23 cellular contexts compared by ENCODE assay signal in the genomic region with DNA sequence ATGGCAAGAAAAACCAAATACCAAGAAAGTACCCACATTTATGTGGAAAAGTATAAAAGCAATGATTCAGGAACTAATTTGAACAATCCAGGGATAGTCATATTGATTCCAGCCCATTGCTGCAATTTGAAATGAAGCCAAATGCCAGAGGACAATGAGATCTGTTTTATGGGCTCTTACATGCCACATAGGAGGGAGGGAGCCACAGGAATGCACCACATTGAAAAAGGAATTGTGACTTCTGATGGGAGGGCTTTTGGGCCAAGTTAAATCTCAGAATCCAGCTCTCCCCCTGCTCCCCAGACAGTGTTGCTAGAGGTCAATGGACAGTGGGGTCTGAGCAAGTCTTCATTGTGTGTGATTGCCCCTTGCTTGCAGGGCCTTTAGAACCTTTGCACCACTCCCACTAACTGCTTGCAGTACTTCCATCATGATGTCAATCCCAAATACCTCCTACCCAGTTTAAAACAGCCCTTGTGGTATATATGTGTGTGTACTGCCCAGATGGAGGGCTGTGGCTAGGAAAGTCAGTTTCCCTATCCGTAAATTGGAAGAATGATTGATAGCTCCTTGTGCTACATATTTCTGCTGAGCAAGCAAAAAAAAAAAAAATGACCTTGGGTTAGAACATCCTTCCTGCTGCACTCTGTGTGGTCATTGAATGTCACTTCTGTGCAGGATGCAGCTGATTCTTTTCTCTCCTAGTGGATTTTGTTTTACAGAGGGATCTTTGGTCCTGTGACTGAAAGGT.
DNase-seq lines count a peak whose midpoint lies in the region; ATAC-seq, FAIRE-seq and TF ChIP-seq lines count a peak whose summit lies in the region.
"Had no signal": no experiment of that assay in that cellular context is flagged by ENCODE, and none has a peak within 500 bp of the region (broad histone marks: within the 10 kb centered on the region; RNA-seq: fewer than 3 reads in every experiment).

No MANE protein-coding gene starts in this region.

- no peak overlapping the region for H2AFZ ChIP-seq in HepG2 (ENCODE audit: low read length)
- H2AFZ ChIP-seq: GM23338 had no signal

- H3K27me3 ChIP-seq in HepG2 (ENCODE audit: control insufficient read depth in 1 of 2, insufficient read depth in 2 of 2, low read length in 2 of 2): no peaks in the 10 kb centered on the region
- H3K27me3 ChIP-seq in right lobe of liver: no peaks in the 10 kb centered on the region
- H3K27me3 ChIP-seq in foreskin keratinocyte: no peaks in the 10 kb centered on the region
- H3K27me3 ChIP-seq in testis: no peaks in the 10 kb centered on the region
- no peaks in the 10 kb centered on the region for H3K27me3 ChIP-seq in right cardiac atrium (ENCODE audit: control insufficient read depth, insufficient read depth)
- H3K27me3 ChIP-seq: BLaER1 treated with 17β-estradiol and CSF1 and Interleukin-3, amounts not matched to agents 10 nM and 100 nM had no signal

- H3K36me3 Mint-ChIP-seq in chondrocyte (ENCODE audit: low read depth): no peaks in the 10 kb centered on the region

- H3K27ac ChIP-seq in HepG2 (ENCODE audit: extremely low read length, insufficient read depth, low read length) (no peak overlapping the region), right lobe of liver (no peak overlapping the region), foreskin keratinocyte (no peak overlapping the region), testis (no peak overlapping the region), right cardiac atrium (ENCODE audit: low read length) (no peak overlapping the region)
- H3K27ac ChIP-seq: BLaER1 treated with 17β-estradiol and CSF1 and Interleukin-3, amounts not matched to agents 10 nM and 100 nM; RWPE1 had no signal

- no TSS peak for BruUV-seq in HepG2 (replicated peaks; lab: Mats Ljungman, UMichigan)

- intact Hi-C loops in HepG2 (cut with micrococcal nuclease; ENCODE audit: unreplicated experiment): no loop called here
- intact Hi-C loops in right lobe of liver (cut with DNase I): no loop called here
- intact Hi-C loops in testis (cut with DNase I; ENCODE audit: low total_unique reads): no loop called here
- intact Hi-C loops in right cardiac atrium (cut with DNase I): no loop called here

- H3K9ac ChIP-seq in HepG2 (ENCODE audit: insufficient read depth, low read depth, low read length): no peak overlapping the region
- H3K9ac ChIP-seq: BLaER1 treated with 17β-estradiol and CSF1 and Interleukin-3, amounts not matched to agents 10 nM and 100 nM had no signal

- no peak for TF ChIP-seq POLR2A in HepG2 (IDR thresholded peaks at IDR 0.05; ENCODE audit: insufficient read depth in 1 of 2, low read depth in 2 of 2, low read length in 2 of 2)
- TF ChIP-seq POLR2A in right lobe of liver (IDR thresholded peaks at IDR 0.05): no peak
- TF ChIP-seq POLR2A in testis (IDR thresholded peaks at IDR 0.05): no peak

- no peaks in the 10 kb centered on the region for H3K79me2 ChIP-seq in HepG2 (ENCODE audit: insufficient read depth, low read length)

- H4K20me1 ChIP-seq in HepG2 (ENCODE audit: insufficient read depth, low read length): no peaks in the 10 kb centered on the region
- H4K20me1 ChIP-seq: BLaER1 treated with 17β-estradiol and CSF1 and Interleukin-3, amounts not matched to agents 10 nM and 100 nM had no signal

- POLR2A ChIA-PET in HepG2 (lab: Yijun Ruan, JAX): no interaction called here

- DNase-seq in HepG2 (ENCODE audit: low spot score) (no peak), right lobe of liver (no peak), astrocyte of the hippocampus (ENCODE audit: low read depth, low spot score) (peak; percentile 74), foreskin keratinocyte (peak; percentile 44 to 47), urothelium cell line (ENCODE audit: low spot score) (peak; percentile 64), chondrocyte (ENCODE audit: low spot score) (no peak), testis (no peak), right cardiac atrium (no peak)
- DNase-seq: Caco-2; CD4-positive, alpha-beta T cell; DMS 273 treated with DMSO at 0.1 percent for 48 hours; DMS79; EL; GDM1; KG1; MM.1S; NCI-H2029; SHP77 treated with DMSO at 0.1 percent for 48 hours had no signal

- no peak overlapping the region for H3K4me3 Mint-ChIP-seq in chondrocyte (ENCODE audit: unreplicated experiment)
- H3K4me3 Mint-ChIP-seq: CD4-positive, alpha-beta T cell; GM23338 had no signal

- H3K4me3 ChIP-seq in HepG2 (replicated peaks in 1 of 3; ENCODE audit: insufficient read depth in 1 of 3, low read depth in 2 of 3, low read length in 3 of 3): no peak overlapping the region
- H3K4me3 ChIP-seq in right lobe of liver: no peak overlapping the region
- no peak overlapping the region for H3K4me3 ChIP-seq in testis
- no peak overlapping the region for H3K4me3 ChIP-seq in right cardiac atrium (ENCODE audit: low read length)
- H3K4me3 ChIP-seq: BLaER1 treated with 17β-estradiol and CSF1 and Interleukin-3, amounts not matched to agents 10 nM and 100 nM; GM12878; GM23338; HAP-1 had no signal

- no peak overlapping the region for H3K27ac Mint-ChIP-seq in chondrocyte (ENCODE audit: unreplicated experiment)
- H3K27ac Mint-ChIP-seq: CD4-positive, alpha-beta T cell; GM23338 had no signal

- TF ChIP-seq EP300 in HepG2 (IDR thresholded peaks at IDR 0.05; ENCODE audit: low read depth in 2 of 2, low read length in 2 of 2) (no peak), HepG2 (CRISPR knock-in tag; IDR thresholded peaks at IDR 0.05; ENCODE audit: borderline replicate concordance) (no peak)

- CTCF ChIA-PET in HepG2 (lab: Yijun Ruan, JAX; ENCODE audit: low intra/inter-chr PET ratio, low total read pairs): no interaction called here

- no peak for TF ChIP-seq CTCF in HepG2 (CRISPR knock-in tag; IDR thresholded peaks at IDR 0.05)
- TF ChIP-seq CTCF in right lobe of liver (IDR thresholded peaks at IDR 0.05): no peak
- TF ChIP-seq CTCF in foreskin keratinocyte (conservative IDR thresholded peaks at IDR 0.05): no peak
- no peak for TF ChIP-seq CTCF in chondrocyte (IDR thresholded peaks at IDR 0.05)
- TF ChIP-seq CTCF in testis (IDR thresholded peaks at IDR 0.05): no peak

- FAIRE-seq in HepG2 (lab: Jason Lieb, UNC) (no peak), urothelium cell line (lab: Jason Lieb, UNC) (no peak)
- FAIRE-seq: GM12878 had no signal

- H3K27me3 Mint-ChIP-seq in chondrocyte (ENCODE audit: low read depth): no peaks in the 10 kb centered on the region

- in situ Hi-C loops in HepG2 (cut with HindIII; ENCODE audit: extremely low pct_ligation_motif_present, low pct_unique_long_range_greater_than_20kb): no loop called here

- no peaks in the 10 kb centered on the region for H3K36me3 ChIP-seq in HepG2 (replicated peaks in 1 of 2; ENCODE audit: control insufficient read depth in 1 of 2, insufficient read depth in 2 of 2, low read length in 2 of 2)
- no peaks in the 10 kb centered on the region for H3K36me3 ChIP-seq in right lobe of liver
- no peaks in the 10 kb centered on the region for H3K36me3 ChIP-seq in testis (ENCODE audit: low read depth, missing control alignments)
- H3K36me3 ChIP-seq: BLaER1 treated with 17β-estradiol and CSF1 and Interleukin-3, amounts not matched to agents 10 nM and 100 nM; HAP-1 had no signal

- no peaks in the 10 kb centered on the region for H3K4me1 Mint-ChIP-seq in chondrocyte (ENCODE audit: low read depth)
- H3K4me1 Mint-ChIP-seq: GM23338 had no signal

- H3K4me2 ChIP-seq in HepG2 (ENCODE audit: low read depth, low read length): no peak overlapping the region
- H3K4me2 ChIP-seq: BLaER1 treated with 17β-estradiol and CSF1 and Interleukin-3, amounts not matched to agents 10 nM and 100 nM; GM23338 had no signal

- WGBS in HepG2 (ENCODE audit: low lambda C conversion rate): 33% methylated on average over 1 of the region's 1 CpG
- 67% methylated on average over 1 of the region's 1 CpG for WGBS in right lobe of liver (ENCODE audit: insufficient coverage, low coverage, low lambda C conversion rate, missing lambda C conversion rate)
- 75 to 84% methylated on average over 1 of the region's 1 CpG for WGBS in testis, 2 donors
- 78% methylated on average over 1 of the region's 1 CpG for WGBS in right cardiac atrium

- H3K9me3 ChIP-seq in HepG2 (ENCODE audit: low read length) (no peaks in the 10 kb centered on the region), right lobe of liver (no peaks in the 10 kb centered on the region), testis (no peaks in the 10 kb centered on the region), right cardiac atrium (ENCODE audit: control insufficient read depth, low read length) (no peaks in the 10 kb centered on the region)
- H3K9me3 ChIP-seq: HAP-1 had no signal

- TF ChIP-seq RAD21 in HepG2 (CRISPR knock-in tag; IDR thresholded peaks at IDR 0.05): no peak

- peaks cover 2% of the 10 kb centered on the region for H3K9me3 Mint-ChIP-seq in chondrocyte (ENCODE audit: low read depth)
- H3K9me3 Mint-ChIP-seq: CD4-positive, alpha-beta T cell had no signal

- no peaks in the 10 kb centered on the region for H3K4me1 ChIP-seq in HepG2 (ENCODE audit: insufficient read depth, low read length)
- no peaks in the 10 kb centered on the region for H3K4me1 ChIP-seq in right lobe of liver
- no peaks in the 10 kb centered on the region for H3K4me1 ChIP-seq in foreskin keratinocyte
- H3K4me1 ChIP-seq in testis: no peaks in the 10 kb centered on the region
- no peaks in the 10 kb centered on the region for H3K4me1 ChIP-seq in right cardiac atrium (ENCODE audit: control insufficient read depth, insufficient read depth, low read length)
- H3K4me1 ChIP-seq: Caco-2, HAP-1 had no signal

- no peak for ATAC-seq in HepG2
- no peak for ATAC-seq in right lobe of liver
- ATAC-seq in foreskin keratinocyte: peak; percentile 53
- no peak for ATAC-seq in right cardiac atrium
- ATAC-seq: GM12878, GM23338 had no signal

TF ChIP-seq in HepG2, 621 proteins besides CTCF, POLR2A, EP300 and RAD21:
- TF ChIP-seq NFE2L1 (CRISPR knock-in tag; IDR thresholded peaks at IDR 0.05; ENCODE audit: borderline replicate concordance): no peak
- peak; percentile 99 for TF ChIP-seq MAFK (conservative IDR thresholded peaks at IDR 0.05 in 1 of 2, IDR thresholded peaks at IDR 0.05 in 1 of 2; ENCODE audit: low read length in 2 of 2)
- TF ChIP-seq MAFF (IDR thresholded peaks at IDR 0.05; ENCODE audit: low read depth, low read length): peak; percentile 99

Comparison
In these comparisons a context has a peak if more than half of its experiments do, and no peak if none do; other contexts are left out.
1. DNase-seq: peak in astrocyte of the hippocampus (single experiment), foreskin keratinocyte (2 of 2) and urothelium cell line (single experiment); none in HepG2 (single experiment), right lobe of liver (0 of 3), chondrocyte (single experiment), testis (single experiment) and right cardiac atrium (0 of 3).